1 cellular context compared by ENCODE assay signal in the genomic region with DNA sequence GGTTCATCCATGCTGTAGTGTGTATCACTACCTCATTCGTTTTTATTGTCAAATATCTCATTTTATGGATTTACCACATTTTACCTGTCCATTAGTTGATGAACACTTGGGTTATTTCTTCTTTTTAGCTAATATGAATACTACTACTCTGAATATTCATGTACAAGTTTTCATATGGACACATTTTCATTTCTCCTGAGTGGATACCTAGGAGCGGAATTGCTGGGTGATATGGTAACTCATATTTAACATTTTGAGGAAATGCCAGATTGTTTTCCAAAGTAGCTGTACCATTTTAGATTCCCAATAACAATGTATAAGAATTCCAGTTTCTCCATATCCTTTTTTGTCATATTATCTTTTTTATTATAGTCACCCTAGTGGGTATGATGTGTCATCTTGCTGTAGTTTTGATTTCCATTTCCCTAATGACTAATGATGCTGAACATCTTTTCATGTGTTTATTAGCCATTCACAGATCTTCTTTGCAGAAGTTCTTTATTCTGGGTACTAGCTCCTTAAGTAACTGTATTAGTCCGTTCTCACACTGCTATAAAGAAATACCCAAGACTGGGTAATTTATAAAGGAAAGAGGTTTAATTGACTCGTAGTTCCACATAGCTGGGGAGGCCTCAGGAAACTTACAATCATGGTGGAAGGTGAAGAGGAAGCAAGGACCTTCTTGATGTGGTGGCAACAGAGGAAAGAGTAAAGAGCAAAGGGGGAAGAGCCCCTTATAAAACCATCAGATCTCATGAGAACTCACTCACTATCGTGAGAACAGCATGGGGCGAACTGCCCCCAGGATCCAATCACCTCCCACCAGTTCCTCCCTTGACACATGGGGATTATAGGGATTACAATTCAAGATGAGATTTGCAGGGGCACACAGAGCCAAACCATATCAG.
TF ChIP-seq lines count a peak whose summit lies in the region.

No MANE protein-coding gene starts in this region.

TF ChIP-seq in HEK293, 187 proteins besides CTCF, POLR2A, EP300 and RAD21 (continued from another document):
- TF ChIP-seq, protein P1, sequence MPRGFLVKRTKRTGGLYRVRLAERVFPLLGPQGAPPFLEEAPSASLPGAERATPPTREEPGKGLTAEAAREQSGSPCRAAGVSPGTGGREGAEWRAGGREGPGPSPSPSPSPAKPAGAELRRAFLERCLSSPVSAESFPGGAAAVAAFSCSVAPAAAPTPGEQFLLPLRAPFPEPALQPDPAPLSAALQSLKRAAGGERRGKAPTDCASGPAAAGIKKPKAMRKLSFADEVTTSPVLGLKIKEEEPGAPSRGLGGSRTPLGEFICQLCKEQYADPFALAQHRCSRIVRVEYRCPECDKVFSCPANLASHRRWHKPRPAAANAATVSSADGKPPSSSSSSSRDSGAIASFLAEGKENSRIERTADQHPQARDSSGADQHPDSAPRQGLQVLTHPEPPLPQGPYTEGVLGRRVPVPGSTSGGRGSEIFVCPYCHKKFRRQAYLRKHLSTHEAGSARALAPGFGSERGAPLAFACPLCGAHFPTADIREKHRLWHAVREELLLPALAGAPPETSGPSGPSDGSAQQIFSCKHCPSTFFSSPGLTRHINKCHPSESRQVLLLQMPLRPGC (tag by site-specific recombination; IDR thresholded peaks at IDR 0.05): no peak
- TF ChIP-seq ZNF138 (tag by site-specific recombination; IDR thresholded peaks at IDR 0.05; ENCODE audit: borderline replicate concordance): no peak
- TF ChIP-seq ZNF560 (tag by site-specific recombination; IDR thresholded peaks at IDR 0.05; ENCODE audit: borderline replicate concordance): no peak
- TF ChIP-seq PRDM1 (tag by site-specific recombination; IDR thresholded peaks at IDR 0.05): no peak
- TF ChIP-seq ZNF140 (tag by site-specific recombination; IDR thresholded peaks at IDR 0.05): peak; percentile 99
TF ChIP-seq in HEK293: peak in this region for 1.
